ENCODE assay signal across 17 cellular contexts in the genomic region with DNA sequence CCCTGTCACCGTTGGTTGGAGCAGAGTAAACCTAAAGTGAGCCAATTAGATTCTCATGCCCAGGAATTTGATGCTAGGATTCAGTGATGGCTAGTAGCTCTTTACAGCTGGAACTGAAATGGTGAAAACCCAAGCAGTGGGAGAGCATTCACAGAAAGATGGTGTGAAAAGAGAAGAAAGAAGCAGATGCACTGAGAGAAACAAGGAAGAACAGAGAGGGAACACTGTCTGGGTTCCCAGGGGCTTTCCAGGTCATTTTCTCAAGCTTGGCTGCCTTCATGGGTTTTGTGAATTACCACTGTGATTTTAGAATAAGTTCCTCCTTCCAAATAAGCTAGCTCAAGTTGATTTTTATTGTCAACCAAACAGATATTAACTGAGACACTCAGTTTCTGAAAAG.
"Had no signal": no experiment of that assay in that cellular context is flagged by ENCODE, and none has a peak within 500 bp of the region (broad histone marks: within the 10 kb centered on the region; RNA-seq: fewer than 3 reads in every experiment).

No MANE protein-coding gene starts in this region.

- DNase-seq: activated CD4-positive, alpha-beta memory T cell treated with anti-CD3 and anti-CD28 coated beads, Interleukin-2, amount 10 ng/mL, durations not matched to agents 7 days and 5 days; activated CD4-positive, CD25-positive, alpha-beta regulatory T cell treated with anti-CD3 and anti-CD28 coated beads, Interleukin-2, amount 50 U/mL, for 72 hours; activated naive CD4-positive, alpha-beta T cell treated with Interleukin-2 at 50 U/mL for 16 hours; adrenal gland; caudate nucleus; effector CD8-positive, alpha-beta T cell; islet precursor cell; left lung; ovary; stimulated activated CD4-positive, alpha-beta T cell treated with anti-CD3 and anti-CD28 coated beads, Interleukin-4, amount 100 ng/mL, for 1 hour; stimulated activated CD8-positive, alpha-beta memory T cell treated with anti-CD3 and anti-CD28 coated beads, Interleukin-4, amount 100 ng/mL, for 48 hours; upper lobe of right lung had no signal

- H3K4me3 ChIP-seq: adrenal gland, coronary artery, gastroesophageal sphincter, left lung, ovary, upper lobe of right lung had no signal

- H3K9me3 ChIP-seq: adrenal gland, gastroesophageal sphincter, left lung, ovary, upper lobe of right lung had no signal

- H3K27me3 Mint-ChIP-seq: activated CD4-positive, alpha-beta memory T cell treated with anti-CD3 and anti-CD28 coated beads, Interleukin-2, amount 10 ng/mL, durations not matched to agents 7 days and 5 days; memory B cell had no signal

- H3K4me3 Mint-ChIP-seq: activated CD4-positive, alpha-beta memory T cell treated with anti-CD3 and anti-CD28 coated beads, Interleukin-2, amount 10 ng/mL, durations not matched to agents 7 days and 5 days; memory B cell; neural crest cell; stimulated activated naive CD8-positive, alpha-beta T cell treated with anti-CD3 and anti-CD28 coated beads, Interleukin-15, Interleukin-2, amounts not matched to agents 100 ng/mL and 50 ng/mL, for 24 hours had no signal

- H3K27ac ChIP-seq: adrenal gland, coronary artery, gastroesophageal sphincter, left lung, ovary, upper lobe of right lung had no signal

- H3K9me3 Mint-ChIP-seq: activated CD4-positive, alpha-beta memory T cell treated with anti-CD3 and anti-CD28 coated beads, Interleukin-2, amount 10 ng/mL, durations not matched to agents 7 days and 5 days; memory B cell; neural crest cell; stimulated activated naive CD8-positive, alpha-beta T cell treated with anti-CD3 and anti-CD28 coated beads, Interleukin-15, Interleukin-2, amounts not matched to agents 100 ng/mL and 50 ng/mL, for 24 hours had no signal

- ATAC-seq: gastroesophageal sphincter, left lung, upper lobe of right lung had no signal

- H3K27ac Mint-ChIP-seq: activated CD4-positive, alpha-beta memory T cell treated with anti-CD3 and anti-CD28 coated beads, Interleukin-2, amount 10 ng/mL, durations not matched to agents 7 days and 5 days; memory B cell had no signal

- H3K27me3 ChIP-seq: adrenal gland, gastroesophageal sphincter, left lung, ovary, upper lobe of right lung had no signal

- H3K36me3 ChIP-seq: adrenal gland, gastroesophageal sphincter, left lung, ovary, upper lobe of right lung had no signal

- H3K4me1 Mint-ChIP-seq: neural crest cell had no signal

- H3K36me3 Mint-ChIP-seq: memory B cell had no signal
